8 cellular contexts compared by ENCODE assay signal in genomic region chr5:102753889-102754498, GRCh38. TPM values are rescaled to one million over a fixed set of nuclear protein-coding genes. Genes with fewer than 3 reads are reported as not detected.
DNase-seq lines count a peak whose midpoint lies in the region; ATAC-seq and TF ChIP-seq lines count a peak whose summit lies in the region.

No MANE protein-coding gene starts in this region.

- H3K4me3 ChIP-seq in right atrium auricular region (peak overlapping the region; percentile 56 to 85), smooth muscle cell (peak overlapping the region; percentile 82), lower leg skin (ENCODE audit: low read depth, poor library complexity, severe bottlenecking) (no peak overlapping the region)

- no peak for ATAC-seq in activated CD8-positive, alpha-beta T cell treated with anti-CD3 and anti-CD28 coated beads, Interleukin-2, amount 10 ng/mL, durations not matched to agents 7 days and 5 days
- ATAC-seq in HG03108 (IDR thresholded peaks at IDR 0.05; ENCODE audit: unreplicated experiment) (no peak), GM21529 (IDR thresholded peaks at IDR 0.05; ENCODE audit: unreplicated experiment) (no peak)

- H3K9me3 ChIP-seq in right atrium auricular region (no peaks in the 10 kb centered on the region), smooth muscle cell (replicated peaks; ENCODE audit: low read depth) (no peaks in the 10 kb centered on the region)

- peaks cover 5% of the 10 kb centered on the region for H4K20me1 ChIP-seq in smooth muscle cell (ENCODE audit: low read depth)

- H3K27ac ChIP-seq in right atrium auricular region (peak overlapping the region; percentile 93 to 95), smooth muscle cell (ENCODE audit: low read depth) (no peak overlapping the region)

- no peaks in the 10 kb centered on the region for H3F3A ChIP-seq in smooth muscle cell (ENCODE audit: low read depth)

- peak overlapping the region; percentile 80 for H3K27ac Mint-ChIP-seq in HFFc6
- H3K27ac Mint-ChIP-seq in activated CD8-positive, alpha-beta T cell treated with anti-CD3 and anti-CD28 coated beads, Interleukin-2, amount 10 ng/mL, durations not matched to agents 7 days and 5 days = peak overlapping the region; percentile 62

- H3K9me3 Mint-ChIP-seq in HFFc6 = peaks cover 4% of the 10 kb centered on the region; the same call in 1 of the 2 replicates
- H3K9me3 Mint-ChIP-seq in activated CD8-positive, alpha-beta T cell treated with anti-CD3 and anti-CD28 coated beads, Interleukin-2, amount 10 ng/mL, durations not matched to agents 7 days and 5 days (ENCODE audit: insufficient read depth) = no peaks in the 10 kb centered on the region

- H3K4me1 Mint-ChIP-seq in HFFc6 (ENCODE audit: low read depth) = peaks cover 30% of the 10 kb centered on the region
- peaks cover 33% of the 10 kb centered on the region for H3K4me1 Mint-ChIP-seq in activated CD8-positive, alpha-beta T cell treated with anti-CD3 and anti-CD28 coated beads, Interleukin-2, amount 10 ng/mL, durations not matched to agents 7 days and 5 days (ENCODE audit: low read depth)

- no peak for TF ChIP-seq POLR2A in lower leg skin (IDR thresholded peaks at IDR 0.05)

- POLR2A ChIA-PET in activated CD8-positive, alpha-beta T cell treated with anti-CD3 and anti-CD28 coated beads, Interleukin-2, amount 10 ng/mL, durations not matched to agents 7 days and 5 days (lab: Charles Lee) = no interaction called here

- TF ChIP-seq CTCF in HFFc6 (IDR thresholded peaks at IDR 0.05) (no peak), right atrium auricular region (IDR thresholded peaks at IDR 0.05) (no peak), smooth muscle cell (IDR thresholded peaks at IDR 0.05; ENCODE audit: borderline replicate concordance, insufficient read depth, poor library complexity, severe bottlenecking) (no peak), lower leg skin (IDR thresholded peaks at IDR 0.05) (no peak)

- WGBS in smooth muscle cell (ENCODE audit: low lambda C conversion rate) = 12% methylated on average over 21 of the region's 21 CpGs
- 22% methylated on average over 21 of the region's 21 CpGs for WGBS in lower leg skin, 2 donors

- no peaks in the 10 kb centered on the region for H3K36me3 ChIP-seq in right atrium auricular region
- no peaks in the 10 kb centered on the region for H3K36me3 ChIP-seq in smooth muscle cell (ENCODE audit: low read depth)

- peak overlapping the region; percentile 91 for H3K4me3 Mint-ChIP-seq in HFFc6
- peak overlapping the region; percentile 76 for H3K4me3 Mint-ChIP-seq in activated CD8-positive, alpha-beta T cell treated with anti-CD3 and anti-CD28 coated beads, Interleukin-2, amount 10 ng/mL, durations not matched to agents 7 days and 5 days

- peaks cover 23% of the 10 kb centered on the region for H3K79me2 ChIP-seq in smooth muscle cell (ENCODE audit: low read depth)

- H3K36me3 Mint-ChIP-seq in HFFc6 (ENCODE audit: low read depth) = no peaks in the 10 kb centered on the region
- peaks cover 2% of the 10 kb centered on the region for H3K36me3 Mint-ChIP-seq in activated CD8-positive, alpha-beta T cell treated with anti-CD3 and anti-CD28 coated beads, Interleukin-2, amount 10 ng/mL, durations not matched to agents 7 days and 5 days (ENCODE audit: low read depth)

- CTCF ChIA-PET in activated CD8-positive, alpha-beta T cell treated with anti-CD3 and anti-CD28 coated beads, Interleukin-2, amount 10 ng/mL, durations not matched to agents 7 days and 5 days (lab: Charles Lee) = interaction anchor here (2.3 kb wide), 1 partner anchor 26 kb away, joined by 12 read pairs; no protein-coding TSS in a partner anchor

- no peak for DNase-seq in HFFc6
- DNase-seq in activated CD8-positive, alpha-beta T cell treated with anti-CD3 and anti-CD28 coated beads, Interleukin-2, amount 10 ng/mL, durations not matched to agents 7 days and 5 days = no peak
- DNase-seq in right atrium auricular region (ENCODE audit: low spot score) = no peak
- no peak for DNase-seq in smooth muscle cell (lab: John Stamatoyannopoulos, UW; ENCODE audit: unreplicated experiment)
- DNase-seq in lower leg skin (ENCODE audit: low spot score in 2 of 2) = no peak
- DNase-seq in activated CD4-positive, CD25-positive, alpha-beta regulatory T cell treated with anti-CD3 and anti-CD28 coated beads, Interleukin-2, amount 50 U/mL, for 72 hours = no peak

- H3K27me3 ChIP-seq in right atrium auricular region (no peaks in the 10 kb centered on the region), smooth muscle cell (ENCODE audit: low read depth) (no peaks in the 10 kb centered on the region)

- H3K27me3 Mint-ChIP-seq in HFFc6 (ENCODE audit: insufficient read depth) = peaks cover 8% of the 10 kb centered on the region
- H3K27me3 Mint-ChIP-seq in activated CD8-positive, alpha-beta T cell treated with anti-CD3 and anti-CD28 coated beads, Interleukin-2, amount 10 ng/mL, durations not matched to agents 7 days and 5 days (ENCODE audit: low read depth) = peaks cover 6% of the 10 kb centered on the region

- H3K9ac ChIP-seq in smooth muscle cell (ENCODE audit: low read depth) = no peak overlapping the region

- H2AFZ ChIP-seq in smooth muscle cell (ENCODE audit: low read depth) = peak overlapping the region; percentile 71

- H3K4me2 ChIP-seq in smooth muscle cell = peak overlapping the region; percentile 97

- intact Hi-C loops in lower leg skin (cut with DNase I; ENCODE audit: low total_unique reads) = no loop called here

- peaks cover 0 to 12% of the 10 kb centered on the region in 2 donors for H3K4me1 ChIP-seq in right atrium auricular region
- peaks cover 7% of the 10 kb centered on the region for H3K4me1 ChIP-seq in smooth muscle cell (ENCODE audit: low read depth)

RNA-seq across cellular contexts. Expression of gene PAM, which starts 1.1 kb away (rescaled TPM):
- 100 to 1,000 TPM; 164 to 266 (median 182) TPM for total RNA-seq in HFFc6 (2021; fragmentation: NEBNext Ultra II Directional; extraction: Animal tissue kit (Norgen Biotek cat#: 25700))
- 10 to 100 TPM; 16.1 to 16.3 TPM for total RNA-seq in activated CD8-positive, alpha-beta T cell treated with anti-CD3 and anti-CD28 coated beads, Interleukin-2, amount 10 ng/mL, durations not matched to agents 7 days and 5 days
- total RNA-seq in right atrium auricular region (1,000 to 10,000 TPM; 2,512 to 4,531 TPM), smooth muscle cell (155 and 164 TPM in 2 replicates), lower leg skin (100 to 1,000 TPM in 2 of 4 donors, 10 to 100 TPM in 2; 37.8 to 144 (median 92.7) TPM)
- polyA plus RNA-seq in smooth muscle cell = 117 and 137 TPM in 2 replicates

Comparison
In these comparisons a context has a peak if more than half of its experiments do, and no peak if none do; other contexts are left out.
1. RNA of gene PAM, which starts 1.1 kb away (total RNA-seq): 2,512 to 4,531 TPM in right atrium auricular region; 164 to 266 TPM in HFFc6, 155 to 164 TPM in smooth muscle cell, 37.8 to 144 TPM in lower leg skin and 16.1 to 16.3 TPM in activated CD8-positive, alpha-beta T cell treated with anti-CD3 and anti-CD28 coated beads, Interleukin-2, amount 10 ng/mL, durations not matched to agents 7 days and 5 days; every median in the first group is over 4 times any median in the second.